34 cellular contexts compared by ENCODE assay signal in the genomic region with DNA sequence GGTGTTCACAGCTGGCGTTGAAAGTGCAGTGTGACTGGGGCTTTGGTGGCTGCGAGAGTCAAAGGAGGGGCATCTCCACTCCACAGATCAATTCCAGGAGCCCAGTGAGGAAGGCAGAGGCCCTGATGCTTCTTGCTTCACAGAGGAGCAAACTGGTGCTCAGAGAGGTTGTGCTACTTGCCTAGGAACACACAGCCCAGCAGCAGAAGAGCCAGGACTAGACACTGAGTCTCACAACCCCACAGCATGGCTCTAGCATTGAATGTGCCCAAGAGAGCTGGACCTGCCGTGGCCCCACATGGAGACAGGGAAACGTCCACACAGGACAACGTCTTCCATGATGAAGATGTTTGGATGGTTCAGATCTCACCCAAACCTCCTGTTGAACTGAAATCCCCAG. TPM values are rescaled to one million over a fixed set of nuclear protein-coding genes. Genes with fewer than 3 reads are reported as not detected.
"Had no signal": no experiment of that assay in that cellular context is flagged by ENCODE, and none has a peak within 500 bp of the region (broad histone marks: within the 10 kb centered on the region; RNA-seq: fewer than 3 reads in every experiment).

No MANE protein-coding gene starts in this region.

- H3K9me3 ChIP-seq: adrenal gland, body of pancreas, breast epithelium, SJCRH30 had no signal

- DNase-seq: activated CD4-positive, alpha-beta T cell treated with anti-CD3 and anti-CD28 coated beads, Interleukin-2, amount 10 ng/mL, durations not matched to agents 24 days and 14 days; activated CD4-positive, alpha-beta T cell treated with anti-CD3 and anti-CD28 coated beads, Interleukin-2, amount 50 U/mL, for 4 hours; activated CD8-positive, alpha-beta T cell treated with anti-CD3 and anti-CD28 coated beads, Interleukin-2, amount 10 ng/mL, durations not matched to agents 7 days and 5 days; activated gamma-delta T cell; activated naive CD4-positive, alpha-beta T cell treated with anti-CD3 and anti-CD28 coated beads for 36 hours; activated T-cell treated with anti-CD3 and anti-CD28 coated beads, Interleukin-2, amount 50 U/mL, for 24 hours; adrenal gland; body of pancreas; MM.1S; MV-4-11; NCI-H1092 treated with DMSO at 0.1 percent for 48 hours; NCI-H1417; NCI-H146; NCI-H187; NCI-H2029 treated with DMSO at 0.1 percent for 48 hours; NCI-H2107; NCI-H2171; NCI-H510A; NCI-H526; NCI-H748 treated with DMSO at 0.1 percent for 48 hours; PC-9; SHP77; SJCRH30 had no signal

- H3K4me3 ChIP-seq: adrenal gland, body of pancreas, breast epithelium, PC-9, SJCRH30, SK-N-MC had no signal

- H3K9ac ChIP-seq: KMS-11 had no signal

- H3K27ac Mint-ChIP-seq: activated CD4-positive, alpha-beta T cell treated with anti-CD3 and anti-CD28 coated beads, Interleukin-2, amount 10 ng/mL, durations not matched to agents 24 days and 14 days; activated CD8-positive, alpha-beta T cell treated with anti-CD3 and anti-CD28 coated beads, Interleukin-2, amount 10 ng/mL, durations not matched to agents 7 days and 5 days; activated naive CD4-positive, alpha-beta T cell treated with anti-CD3 and anti-CD28 coated beads for 36 hours; activated naive CD4-positive, alpha-beta T cell treated with anti-CD3 and anti-CD28 coated beads, Interleukin-2, amount 50 U/mL, for 72 hours; activated T-cell treated with anti-CD3 and anti-CD28 coated beads, Interleukin-2, amount 50 U/mL, for 24 hours; activated T-helper 2 cell treated with anti-CD3 and anti-CD28 coated beads, Interferon-gamma antibody, Interleukin-2, Interleukin-4, amounts not matched to agents 10 μg/mL and 5 μg/mL and 100 μg/mL, durations not matched to agents 14 hours and 24 hours and 36 hours; T-helper 1 cell treated with Interleukin-12 subunit alpha and Interleukin-12 subunit beta and Interleukin-4 antibody, amounts not matched to agents 30 μg/mL and 1 μg/mL, for 36 hours; T-helper 2 cell treated with Interferon-gamma antibody and Interleukin-4, amounts not matched to agents 5 μg/mL and 100 μg/mL, for 36 hours had no signal

- H3K27me3 ChIP-seq: adrenal gland, body of pancreas, breast epithelium had no signal

- H3K4me1 Mint-ChIP-seq: activated CD4-positive, alpha-beta T cell treated with anti-CD3 and anti-CD28 coated beads, Interleukin-2, amount 10 ng/mL, durations not matched to agents 24 days and 14 days had no signal

- H3K4me1 ChIP-seq: adrenal gland, body of pancreas, breast epithelium, SJCRH30 had no signal

- H3K27ac ChIP-seq: adrenal gland, body of pancreas, breast epithelium, KMS-11, PC-9, RWPE1, SJCRH30, SK-N-MC had no signal

- H3K36me3 ChIP-seq: adrenal gland, breast epithelium, SJCRH30 had no signal

- H3K4me2 ChIP-seq: KMS-11, PC-9 had no signal

- H2AFZ ChIP-seq: PC-9 had no signal

- H3K4me3 Mint-ChIP-seq: activated CD4-positive, alpha-beta T cell treated with anti-CD3 and anti-CD28 coated beads, Interleukin-2, amount 10 ng/mL, durations not matched to agents 24 days and 14 days; activated CD8-positive, alpha-beta T cell treated with anti-CD3 and anti-CD28 coated beads, Interleukin-2, amount 10 ng/mL, durations not matched to agents 7 days and 5 days; activated naive CD4-positive, alpha-beta T cell treated with anti-CD3 and anti-CD28 coated beads for 36 hours; activated T-cell treated with anti-CD3 and anti-CD28 coated beads, Interleukin-2, amount 50 U/mL, for 24 hours; T-helper 1 cell treated with Interleukin-12 subunit alpha and Interleukin-12 subunit beta and Interleukin-4 antibody, amounts not matched to agents 30 μg/mL and 1 μg/mL, for 36 hours; T-helper 2 cell treated with Interferon-gamma antibody and Interleukin-4, amounts not matched to agents 5 μg/mL and 100 μg/mL, for 36 hours had no signal

- ATAC-seq: activated CD8-positive, alpha-beta T cell treated with anti-CD3 and anti-CD28 coated beads, Interleukin-2, amount 10 ng/mL, durations not matched to agents 7 days and 5 days; activated naive CD4-positive, alpha-beta T cell treated with anti-CD3 and anti-CD28 coated beads, Interleukin-2, amount 50 U/mL, for 72 hours; body of pancreas had no signal

RNA-seq across cellular contexts. Expression of a gene that starts 33.3 kb away (rescaled TPM):
- total RNA-seq: activated CD4-positive, alpha-beta T cell treated with anti-CD3 and anti-CD28 coated beads, Interleukin-2, amount 10 ng/mL, durations not matched to agents 24 days and 14 days; activated CD8-positive, alpha-beta T cell treated with anti-CD3 and anti-CD28 coated beads, Interleukin-2, amount 10 ng/mL, durations not matched to agents 7 days and 5 days; activated naive CD4-positive, alpha-beta T cell treated with anti-CD3 and anti-CD28 coated beads for 36 hours; activated naive CD4-positive, alpha-beta T cell treated with anti-CD3 and anti-CD28 coated beads, Interleukin-2, amount 50 U/mL, for 72 hours; activated T-helper 2 cell treated with anti-CD3 and anti-CD28 coated beads, Interferon-gamma antibody, Interleukin-2, Interleukin-4, amounts not matched to agents 10 μg/mL and 5 μg/mL and 100 μg/mL, durations not matched to agents 14 hours and 24 hours and 36 hours; adrenal gland; astrocyte; body of pancreas; breast epithelium; LHCN-M2; OCI-LY7; PC-9; SJCRH30 had no signal
- polyA plus RNA-seq: adrenal gland had no signal
